Comparison of ENCODE assay signal across 11 cellular contexts in genomic region chrX:24145340-24146186, GRCh38. TPM values are rescaled to one million over a fixed set of nuclear protein-coding genes. Genes with fewer than 3 reads are reported as not detected.
DNase-seq lines count a peak whose midpoint lies in the region; ATAC-seq, FAIRE-seq and TF ChIP-seq lines count a peak whose summit lies in the region.
"Had no signal": no experiment of that assay in that cellular context is flagged by ENCODE, and none has a peak within 500 bp of the region (broad histone marks: within the 10 kb centered on the region; RNA-seq: fewer than 3 reads in every experiment).

No MANE protein-coding gene starts in this region.

- CTCF ChIA-PET in activated CD4-positive, alpha-beta T cell treated with anti-CD3 and anti-CD28 coated beads for 36 hours (lab: Charles Lee) = interaction anchor here (1.4 kb wide), 1 partner anchor 92 kb away, joined by 3 read pairs; no protein-coding TSS in a partner anchor
- CTCF ChIA-PET in CD8-positive, alpha-beta memory T cell (lab: Charles Lee) = no interaction called here

- POLR2A ChIA-PET in activated CD4-positive, alpha-beta T cell treated with anti-CD3 and anti-CD28 coated beads for 36 hours (lab: Charles Lee) = interaction anchor here (0.7 kb wide), 1 partner anchor 378 kb away, joined by 3 read pairs; no protein-coding TSS in a partner anchor
- POLR2A ChIA-PET in CD8-positive, alpha-beta memory T cell (lab: Charles Lee) = no interaction called here

- H3K9me3 ChIP-seq in RWPE2 (ENCODE audit: severe bottlenecking) (no peaks in the 10 kb centered on the region), tibial artery (no peaks in the 10 kb centered on the region)
- H3K9me3 ChIP-seq in CD8-positive, alpha-beta memory T cell (ENCODE audit: low read length) = no peaks in the 10 kb centered on the region

- H3K36me3 Mint-ChIP-seq in activated CD4-positive, alpha-beta T cell treated with anti-CD3 and anti-CD28 coated beads for 36 hours (ENCODE audit: low read depth) = peaks cover under 1% of the 10 kb centered on the region
- H3K36me3 Mint-ChIP-seq in CD8-positive, alpha-beta memory T cell = peaks cover 0 to under 1% (median 0%) of the 10 kb centered on the region in 3 donors

- no peak overlapping the region for H3K4me3 Mint-ChIP-seq in activated CD4-positive, alpha-beta T cell treated with anti-CD3 and anti-CD28 coated beads for 36 hours
- H3K4me3 Mint-ChIP-seq in CD8-positive, alpha-beta memory T cell = no peak overlapping the region

- peaks cover 24% of the 10 kb centered on the region for H3K4me1 ChIP-seq in RWPE2 (ENCODE audit: insufficient read depth, poor library complexity, severe bottlenecking)
- H3K4me1 ChIP-seq in tibial artery = peaks cover 0 to 22% (median 9%) of the 10 kb centered on the region in 4 donors
- peaks cover 18% of the 10 kb centered on the region for H3K4me1 ChIP-seq in CD8-positive, alpha-beta memory T cell (ENCODE audit: insufficient read depth, low read length)

- peak overlapping the region; percentile 91 for H3K27ac ChIP-seq in RWPE2 (ENCODE audit: poor library complexity, severe bottlenecking)
- peak overlapping the region; percentile 97 to 98 for H3K27ac ChIP-seq in tibial artery
- no peak overlapping the region for H3K27ac ChIP-seq in CD8-positive, alpha-beta memory T cell (ENCODE audit: low read depth, low read length)

- FAIRE-seq in islet of Langerhans (lab: Jason Lieb, UNC) = peak; percentile 55

- H3K27me3 ChIP-seq in RWPE2 (ENCODE audit: insufficient read depth, poor library complexity, severe bottlenecking) = no peaks in the 10 kb centered on the region
- no peaks in the 10 kb centered on the region for H3K27me3 ChIP-seq in tibial artery
- no peaks in the 10 kb centered on the region for H3K27me3 ChIP-seq in CD8-positive, alpha-beta memory T cell (ENCODE audit: insufficient read depth, low read length, poor library complexity, severe bottlenecking)

- no peak for ATAC-seq in activated CD4-positive, alpha-beta T cell treated with anti-CD3 and anti-CD28 coated beads for 36 hours
- ATAC-seq in RWPE2 (ENCODE audit: low read depth) = peak; percentile 58
- no peak for ATAC-seq in HG03439 (IDR thresholded peaks at IDR 0.05; ENCODE audit: unreplicated experiment)
- ATAC-seq in GM18873 (IDR thresholded peaks at IDR 0.05; ENCODE audit: low FRiP score, unreplicated experiment) = no peak

- TF ChIP-seq CTCF in RWPE2 (IDR thresholded peaks at IDR 0.05; ENCODE audit: poor library complexity, severe bottlenecking) = no peak
- TF ChIP-seq CTCF in tibial artery (IDR thresholded peaks at IDR 0.05) = no peak

- H3K27ac Mint-ChIP-seq in activated CD4-positive, alpha-beta T cell treated with anti-CD3 and anti-CD28 coated beads for 36 hours = peak overlapping the region; percentile 65
- H3K27ac Mint-ChIP-seq in CD8-positive, alpha-beta memory T cell = peak overlapping the region in 1 of 8 donors; percentile 6

- H3K4me3 ChIP-seq in RWPE2 (ENCODE audit: severe bottlenecking) = no peak overlapping the region
- H3K4me3 ChIP-seq in tibial artery = no peak overlapping the region
- no peak overlapping the region for H3K4me3 ChIP-seq in CD8-positive, alpha-beta memory T cell (ENCODE audit: low read length)

- H3K36me3 ChIP-seq in RWPE2 (ENCODE audit: low read depth) = no peaks in the 10 kb centered on the region
- H3K36me3 ChIP-seq in tibial artery = no peaks in the 10 kb centered on the region
- H3K36me3 ChIP-seq in CD8-positive, alpha-beta memory T cell (ENCODE audit: insufficient read depth, low read length) = no peaks in the 10 kb centered on the region

- DNase-seq in activated CD4-positive, alpha-beta T cell treated with anti-CD3 and anti-CD28 coated beads for 36 hours = no peak
- DNase-seq in activated CD4-positive, alpha-beta T cell treated with anti-CD3 and anti-CD28 coated beads, Interleukin-2, amount 50 U/mL, for 4 hours = no peak
- no peak for DNase-seq in RWPE2 (ENCODE audit: low spot score)
- DNase-seq in tibial artery = no peak
- no peak for DNase-seq in CD8-positive, alpha-beta memory T cell
- DNase-seq: activated T-cell treated with anti-CD3 and anti-CD28 coated beads, Interleukin-2, amount 50 U/mL, for 24 hours; NCI-H446; stimulated activated naive CD4-positive, alpha-beta T cell treated with Interleukin-2 at 50 U/mL for 16 hours had no signal

- H3K4me1 Mint-ChIP-seq in activated CD4-positive, alpha-beta T cell treated with anti-CD3 and anti-CD28 coated beads for 36 hours = peaks cover 26% of the 10 kb centered on the region
- peaks cover 25 to 38% (median 32%) of the 10 kb centered on the region in 3 donors for H3K4me1 Mint-ChIP-seq in CD8-positive, alpha-beta memory T cell

- H3K27me3 Mint-ChIP-seq in activated CD4-positive, alpha-beta T cell treated with anti-CD3 and anti-CD28 coated beads for 36 hours = no peaks in the 10 kb centered on the region
- no peaks in the 10 kb centered on the region for H3K27me3 Mint-ChIP-seq in CD8-positive, alpha-beta memory T cell
- H3K27me3 Mint-ChIP-seq: activated T-cell treated with anti-CD3 and anti-CD28 coated beads, Interleukin-2, amount 50 U/mL, for 24 hours had no signal

- intact Hi-C loops in activated CD4-positive, alpha-beta T cell treated with anti-CD3 and anti-CD28 coated beads for 36 hours (cut with DNase I, micrococcal nuclease) = no loop called here
- intact Hi-C loops in tibial artery (cut with DNase I; ENCODE audit: low total_unique reads) = no loop called here

- no peaks in the 10 kb centered on the region for H3K9me3 Mint-ChIP-seq in activated CD4-positive, alpha-beta T cell treated with anti-CD3 and anti-CD28 coated beads for 36 hours (ENCODE audit: low read depth)
- H3K9me3 Mint-ChIP-seq in CD8-positive, alpha-beta memory T cell = no peaks in the 10 kb centered on the region
- H3K9me3 Mint-ChIP-seq: activated T-cell treated with anti-CD3 and anti-CD28 coated beads, Interleukin-2, amount 50 U/mL, for 24 hours had no signal

RNA-seq across cellular contexts. Expression of gene ZFX, which starts 4.0 kb away (rescaled TPM):
- 10 to 100 TPM; 34.0 to 37.9 TPM for total RNA-seq in activated CD4-positive, alpha-beta T cell treated with anti-CD3 and anti-CD28 coated beads for 36 hours
- total RNA-seq in CD8-positive, alpha-beta memory T cell = 10 to 100 TPM; 35.5 to 36.6 TPM
- polyA plus RNA-seq in CD8-positive, alpha-beta memory T cell = 36.7 TPM
